In genomic region chr20:49929142-49929494, GRCh38 we compare ENCODE assay signal across 12 cellular contexts. TPM values are rescaled to one million over a fixed set of nuclear protein-coding genes. Genes with fewer than 3 reads are reported as not detected.
DNase-seq lines count a peak whose midpoint lies in the region; ATAC-seq, FAIRE-seq and TF ChIP-seq lines count a peak whose summit lies in the region.
"Had no signal": no experiment of that assay in that cellular context is flagged by ENCODE, and none has a peak within 500 bp of the region (broad histone marks: within the 10 kb centered on the region; RNA-seq: fewer than 3 reads in every experiment).

No MANE protein-coding gene starts in this region.

- FAIRE-seq in keratinocyte (lab: Jason Lieb, UNC): no peak
- FAIRE-seq: GM12892 had no signal

- in situ Hi-C loops in GM23248 (cut with MboI): no loop called here

- DNase-seq in GM23248 (no peak), keratinocyte (ENCODE audit: low read depth, low spot score) (no peak), smooth muscle cell (lab: John Stamatoyannopoulos, UW; ENCODE audit: unreplicated experiment) (no peak), posterior cingulate gyrus (no peak), amygdala (lab: John Stamatoyannopoulos, UW) (no peak)

- H3K4me2 ChIP-seq in GM23248 (ENCODE audit: unreplicated experiment) (peak overlapping the region; percentile 6), keratinocyte (ENCODE audit: control insufficient read depth, extremely low read depth, insufficient read depth, low read depth, low read length) (peak overlapping the region; percentile 52), smooth muscle cell (peak overlapping the region; percentile 53)

- no peaks in the 10 kb centered on the region for H3K36me3 ChIP-seq in GM23248 (ENCODE audit: low read depth)
- no peaks in the 10 kb centered on the region for H3K36me3 ChIP-seq in keratinocyte (ENCODE audit: control insufficient read depth in 2 of 2, extremely low read depth in 1 of 2, insufficient read depth in 2 of 2, low read length in 2 of 2)
- no peaks in the 10 kb centered on the region for H3K36me3 ChIP-seq in smooth muscle cell (ENCODE audit: low read depth)
- H3K36me3 ChIP-seq: heart right ventricle, right atrium auricular region had no signal

- intact Hi-C loops in posterior cingulate gyrus (cut with DNase I): loop anchor here (2.0 kb wide), 1 partner anchor 318 kb away; no protein-coding TSS in a partner anchor

- H3K4me3 ChIP-seq in GM23248: no peak overlapping the region
- no peak overlapping the region for H3K4me3 ChIP-seq in keratinocyte (ENCODE audit: control insufficient read depth in 2 of 3, extremely low read depth in 1 of 3, insufficient read depth in 2 of 3, low read depth in 1 of 3, low read length in 3 of 3)
- no peak overlapping the region for H3K4me3 ChIP-seq in smooth muscle cell
- H3K4me3 ChIP-seq: heart right ventricle, right atrium auricular region, testis had no signal

- no peaks in the 10 kb centered on the region for H3K9me1 ChIP-seq in keratinocyte (ENCODE audit: control insufficient read depth, extremely low read depth, insufficient read depth, low read length)

- peak overlapping the region; percentile 81 for H2AFZ ChIP-seq in GM23248
- peak overlapping the region; percentile 20 for H2AFZ ChIP-seq in keratinocyte (ENCODE audit: control insufficient read depth, low read length)
- no peak overlapping the region for H2AFZ ChIP-seq in smooth muscle cell (ENCODE audit: low read depth)

- H3K79me2 ChIP-seq in GM23248 (ENCODE audit: insufficient read depth) (no peaks in the 10 kb centered on the region), keratinocyte (ENCODE audit: control insufficient read depth, insufficient read depth, low read length) (no peaks in the 10 kb centered on the region), smooth muscle cell (ENCODE audit: low read depth) (no peaks in the 10 kb centered on the region)

- TF ChIP-seq CTCF in VCaP (conservative IDR thresholded peaks at IDR 0.05) (no peak), keratinocyte (optimal IDR thresholded peaks at IDR 0.05 in 1 of 3, IDR thresholded peaks at IDR 0.05 in 1 of 3, conservative IDR thresholded peaks at IDR 0.05 in 1 of 3; ENCODE audit: extremely low read depth in 1 of 3, insufficient read depth in 2 of 3, low read length in 3 of 3) (no peak), smooth muscle cell (IDR thresholded peaks at IDR 0.05; ENCODE audit: borderline replicate concordance, insufficient read depth, poor library complexity, severe bottlenecking) (no peak)

- no peaks in the 10 kb centered on the region for H4K20me1 ChIP-seq in GM23248 (ENCODE audit: insufficient read depth)
- H4K20me1 ChIP-seq in keratinocyte (ENCODE audit: control insufficient read depth, extremely low read depth, insufficient read depth, low read length): no peaks in the 10 kb centered on the region
- no peaks in the 10 kb centered on the region for H4K20me1 ChIP-seq in smooth muscle cell (ENCODE audit: low read depth)

- H3K4me1 ChIP-seq in GM23248 (ENCODE audit: insufficient read depth) (peaks cover 4% of the 10 kb centered on the region; the same call in 1 of the 2 replicates), keratinocyte (ENCODE audit: control insufficient read depth, extremely low read depth, insufficient read depth, low read length) (peaks cover 6% of the 10 kb centered on the region), smooth muscle cell (ENCODE audit: low read depth) (no peaks in the 10 kb centered on the region)
- H3K4me1 ChIP-seq: right atrium auricular region, testis had no signal

- H3F3A ChIP-seq in GM23248 (ENCODE audit: insufficient read depth) (0 out of 2 replicates have a peak, but pooled peaks cover 11% of the 10 kb centered on the region), smooth muscle cell (ENCODE audit: low read depth) (no peaks in the 10 kb centered on the region)

- WGBS in GM23248 (ENCODE audit: low coverage in 1 of 2, low lambda C conversion rate in 2 of 2, missing lambda C conversion rate in 2 of 2), 2 experiments: 30 to 32% methylated on average over 4 of the region's 4 CpGs
- 30% methylated on average over 4 of the region's 4 CpGs for WGBS in smooth muscle cell (ENCODE audit: low lambda C conversion rate)

- no peaks in the 10 kb centered on the region for H3K9me2 ChIP-seq in GM23248 (ENCODE audit: insufficient read depth)

- H3K27ac ChIP-seq in GM23248: 0 out of 2 replicates have a peak overlapping the region, but pooled peaks have one; percentile 22
- peak overlapping the region; percentile 51 for H3K27ac ChIP-seq in VCaP
- no peak overlapping the region for H3K27ac ChIP-seq in keratinocyte (ENCODE audit: control insufficient read depth, insufficient read depth, low read length)
- H3K27ac ChIP-seq in smooth muscle cell (ENCODE audit: low read depth): no peak overlapping the region
- H3K27ac ChIP-seq: right atrium auricular region, testis had no signal

- ATAC-seq in HG03521 (IDR thresholded peaks at IDR 0.05; ENCODE audit: unreplicated experiment): no peak
- ATAC-seq in HG02938 (IDR thresholded peaks at IDR 0.05; ENCODE audit: unreplicated experiment): no peak

- H3K27me3 ChIP-seq in GM23248 (replicated peaks; ENCODE audit: insufficient read depth) (no peaks in the 10 kb centered on the region), keratinocyte (ENCODE audit: control insufficient read depth, extremely low read depth, insufficient read depth, low read length) (no peaks in the 10 kb centered on the region), smooth muscle cell (ENCODE audit: low read depth) (no peaks in the 10 kb centered on the region)
- H3K27me3 ChIP-seq: heart right ventricle, right atrium auricular region, testis had no signal

- no peaks in the 10 kb centered on the region for H3K9me3 ChIP-seq in GM23248 (ENCODE audit: low read depth)
- no peaks in the 10 kb centered on the region for H3K9me3 ChIP-seq in keratinocyte (ENCODE audit: control insufficient read depth, low read depth, low read length)
- H3K9me3 ChIP-seq in smooth muscle cell (replicated peaks; ENCODE audit: low read depth): no peaks in the 10 kb centered on the region
- H3K9me3 ChIP-seq: heart right ventricle, right atrium auricular region, testis had no signal

- peak overlapping the region; percentile 2; the same call in 1 of the 2 replicates for H3K9ac ChIP-seq in GM23248
- no peak overlapping the region for H3K9ac ChIP-seq in keratinocyte (ENCODE audit: control insufficient read depth, extremely low read depth, insufficient read depth, low read length)
- H3K9ac ChIP-seq in smooth muscle cell (ENCODE audit: low read depth): no peak overlapping the region

- dilution Hi-C loops in keratinocyte (cut with MboI; ENCODE audit: extremely low pct_ligation_motif_present, low sequenced_read_pairs): no loop called here

RNA-seq across cellular contexts. Expression of gene RNF114, which starts 7.1 kb away (rescaled TPM):
- total RNA-seq in GM23248 (2014; rRNA removed; shearing (Covaris generic)): 69.6 and 96.0 TPM in 2 replicates
- polyA plus RNA-seq in GM23248 (2016; fragmentation: Nextera tagmentation; extraction: Ambion mirVana) (70.4 and 72.7 TPM in 2 replicates), keratinocyte (41.0 to 61.2 TPM (median 58.4 TPM) in 3 replicates), smooth muscle cell (80.5 and 87.2 TPM in 2 replicates)
- polyA plus RNA-seq in keratinocyte (2011; ENCODE audit: low read depth): 26.6 TPM
- 44.0 and 51.7 TPM in 2 replicates for polyA plus RNA-seq in keratinocyte (2011; cell fraction: cytosol; rRNA removed)
- 53.4 and 56.8 TPM in 2 replicates for polyA plus RNA-seq in keratinocyte (2011; cell fraction: nucleus; rRNA removed)
- polyA plus RNA-seq in keratinocyte (2012; ENCODE audit: low replicate concordance): 39.7 and 52.4 TPM in 2 replicates
- 30.7 to 49.3 TPM (median 32.4 TPM) in 3 replicates for polyA minus RNA-seq in keratinocyte
- 56.6 TPM for polyA minus RNA-seq in keratinocyte (2011; cell fraction: cytosol; rRNA and poly(A)+ RNA removed)
- 16.2 and 25.1 TPM in 2 replicates for polyA minus RNA-seq in keratinocyte (2011; cell fraction: nucleus; rRNA and poly(A)+ RNA removed)
- total RNA-seq in smooth muscle cell: 54.2 and 62.7 TPM in 2 replicates

RNA-seq across cellular contexts. Expression of gene SPATA2, which starts 13.8 kb away (rescaled TPM):
- 3.1 and 4.8 TPM in 2 replicates for total RNA-seq in GM23248 (2014; rRNA removed; shearing (Covaris generic))
- 4.2 and 4.6 TPM in 2 replicates for polyA plus RNA-seq in GM23248 (2016; fragmentation: Nextera tagmentation; extraction: Ambion mirVana)
- 2.8 to 5.2 TPM (median 3.2 TPM) in 3 replicates for polyA plus RNA-seq in keratinocyte
- polyA plus RNA-seq in keratinocyte (2011; ENCODE audit: low read depth): 1.5 TPM
- polyA plus RNA-seq in keratinocyte (2011; cell fraction: cytosol; rRNA removed): 3.7 and 4.1 TPM in 2 replicates
- 4.4 and 5.1 TPM in 2 replicates for polyA plus RNA-seq in keratinocyte (2011; cell fraction: nucleus; rRNA removed)
- polyA plus RNA-seq in keratinocyte (2012; ENCODE audit: low replicate concordance): 3.9 and 5.2 TPM in 2 replicates
- 2.5 to 8.9 TPM (median 4.1 TPM) in 3 replicates for polyA minus RNA-seq in keratinocyte
- 4.2 TPM for polyA minus RNA-seq in keratinocyte (2011; cell fraction: cytosol; rRNA and poly(A)+ RNA removed)
- 3.5 and 3.8 TPM in 2 replicates for polyA minus RNA-seq in keratinocyte (2011; cell fraction: nucleus; rRNA and poly(A)+ RNA removed)
- 3.3 and 3.9 TPM in 2 replicates for total RNA-seq in smooth muscle cell
- 9.1 and 9.9 TPM in 2 replicates for polyA plus RNA-seq in smooth muscle cell

RNA-seq across cellular contexts. Expression of gene SNAI1, which starts 53.7 kb away (rescaled TPM):
- 2.4 and 7.6 TPM in 2 replicates for total RNA-seq in GM23248 (2014; rRNA removed; shearing (Covaris generic))
- polyA plus RNA-seq in GM23248 (2016; fragmentation: Nextera tagmentation; extraction: Ambion mirVana) (13.4 and 15.7 TPM in 2 replicates), keratinocyte (not detected in 3 replicates), smooth muscle cell (16.1 and 20.7 TPM in 2 replicates)
- polyA plus RNA-seq in keratinocyte (2011; ENCODE audit: low read depth): 0.21 TPM
- 0.04 TPM in 1 of 2 replicates, not detected in the other for polyA plus RNA-seq in keratinocyte (2011; cell fraction: cytosol; rRNA removed)
- polyA plus RNA-seq in keratinocyte (2011; cell fraction: nucleus; rRNA removed): 0.10 and 0.28 TPM in 2 replicates
- polyA plus RNA-seq in keratinocyte (2012; ENCODE audit: low replicate concordance): 0.49 TPM in 1 of 2 replicates, not detected in the other
- not detected in 3 replicates for polyA minus RNA-seq in keratinocyte
- polyA minus RNA-seq in keratinocyte (2011; cell fraction: cytosol; rRNA and poly(A)+ RNA removed): not detected
- not detected in 2 replicates for polyA minus RNA-seq in keratinocyte (2011; cell fraction: nucleus; rRNA and poly(A)+ RNA removed)
- 3.7 and 5.6 TPM in 2 replicates for total RNA-seq in smooth muscle cell

Comparison
In these comparisons a context has a peak if more than half of its experiments do, and no peak if none do; other contexts are left out.
1. H3K27ac ChIP-seq: peak in GM23248 (single experiment) and VCaP (single experiment); none in keratinocyte (single experiment) and smooth muscle cell (single experiment).
2. Peak in every context shown above with its lines, with median percentiles within 50 percentile points of each other: H3K4me2 ChIP-seq.